ENCODE assay signal across 9 cellular contexts in genomic region chrX:57910287-57910912, GRCh38. TPM values are rescaled to one million over a fixed set of nuclear protein-coding genes. Genes with fewer than 3 reads are reported as not detected.
DNase-seq lines count a peak whose midpoint lies in the region; ATAC-seq and TF ChIP-seq lines count a peak whose summit lies in the region.
"Not testable (repeated sequence)": the region's sequence is repeated elsewhere in the genome, so short reads cannot be mapped to it uniquely, and the experiment has no call there.
"Had no signal": no experiment of that assay in that cellular context is flagged by ENCODE, and none has a peak within 500 bp of the region (broad histone marks: within the 10 kb centered on the region; RNA-seq: fewer than 3 reads in every experiment).

A gene with protein sequence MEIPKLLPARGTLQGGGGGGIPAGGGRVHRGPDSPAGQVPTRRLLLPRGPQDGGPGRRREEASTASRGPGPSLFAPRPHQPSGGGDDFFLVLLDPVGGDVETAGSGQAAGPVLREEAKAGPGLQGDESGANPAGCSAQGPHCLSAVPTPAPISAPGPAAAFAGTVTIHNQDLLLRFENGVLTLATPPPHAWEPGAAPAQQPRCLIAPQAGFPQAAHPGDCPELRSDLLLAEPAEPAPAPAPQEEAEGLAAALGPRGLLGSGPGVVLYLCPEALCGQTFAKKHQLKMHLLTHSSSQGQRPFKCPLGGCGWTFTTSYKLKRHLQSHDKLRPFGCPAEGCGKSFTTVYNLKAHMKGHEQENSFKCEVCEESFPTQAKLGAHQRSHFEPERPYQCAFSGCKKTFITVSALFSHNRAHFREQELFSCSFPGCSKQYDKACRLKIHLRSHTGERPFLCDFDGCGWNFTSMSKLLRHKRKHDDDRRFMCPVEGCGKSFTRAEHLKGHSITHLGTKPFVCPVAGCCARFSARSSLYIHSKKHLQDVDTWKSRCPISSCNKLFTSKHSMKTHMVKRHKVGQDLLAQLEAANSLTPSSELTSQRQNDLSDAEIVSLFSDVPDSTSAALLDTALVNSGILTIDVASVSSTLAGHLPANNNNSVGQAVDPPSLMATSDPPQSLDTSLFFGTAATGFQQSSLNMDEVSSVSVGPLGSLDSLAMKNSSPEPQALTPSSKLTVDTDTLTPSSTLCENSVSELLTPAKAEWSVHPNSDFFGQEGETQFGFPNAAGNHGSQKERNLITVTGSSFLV (minus strand): TSS chrX:57910458. CDS start chrX:57910420, 38 bp downstream.

- not testable (repeated sequence) for H3K9me3 ChIP-seq in A673 (ENCODE audit: low read depth, low read length, poor library complexity, severe bottlenecking); WERI-Rb-1 (ENCODE audit: severe bottlenecking); prostate gland
- peaks cover 16% of the 10 kb centered on the region for H3K9me3 ChIP-seq in iPS-18a (ENCODE audit: control insufficient read depth, low read depth, low read length)

- not testable (repeated sequence) for BruUV-seq in A673 (replicated peaks; lab: Mats Ljungman, UMichigan)

- 0% methylated on average over 6 of the region's 35 CpGs for WGBS in prostate gland

- not testable (repeated sequence) for H3K36me3 ChIP-seq in A673 (ENCODE audit: insufficient read depth, low read length, poor library complexity, severe bottlenecking); WERI-Rb-1; iPS-18a (ENCODE audit: control insufficient read depth, low read depth, low read length); prostate gland

- H3K4me3 ChIP-seq in A673 (ENCODE audit: low read depth, low read length, poor library complexity, severe bottlenecking) (peak within 1 kb of the TSS; percentile 47), WERI-Rb-1 (ENCODE audit: low read depth, low read length) (peak within 1 kb of the TSS; percentile 28), iPS-18a (ENCODE audit: low read length) (peak within 1 kb of the TSS; percentile 49), prostate gland (peak within 1 kb of the TSS; percentile 41)
- peak within 1 kb of the TSS; percentile 49 for H3K4me3 ChIP-seq in Jurkat, Clone E6-1 (ENCODE audit: low read length)

- H3K36me3 Mint-ChIP-seq in central memory CD8-positive, alpha-beta T cell (ENCODE audit: insufficient read depth) = not testable (repeated sequence)

- not testable (repeated sequence) for H3K4me1 ChIP-seq in A673 (ENCODE audit: insufficient read depth, low read length, poor library complexity, severe bottlenecking); iPS-18a (ENCODE audit: control insufficient read depth, low read depth, low read length); prostate gland (replicated peaks)

- not testable (repeated sequence) for H3K27me3 ChIP-seq in A673 (replicated peaks; ENCODE audit: insufficient read depth, low read depth, low read length, poor library complexity); iPS-18a (ENCODE audit: control insufficient read depth, insufficient read depth, low read length); prostate gland (replicated peaks; ENCODE audit: insufficient read depth)
- H3K27me3 ChIP-seq in WERI-Rb-1 (ENCODE audit: insufficient read depth, low read depth, severe bottlenecking) = peaks cover 13% of the 10 kb centered on the region

- intact Hi-C loops in A673 (cut with micrococcal nuclease; ENCODE audit: unreplicated experiment); prostate gland (cut with DNase I): not testable (repeated sequence)

- POLR2A ChIA-PET in A673 (lab: Charles Lee; ENCODE audit: low non-redundant PET) = not testable (repeated sequence)

- peak within 1 kb of the TSS; percentile 67 for H3K27ac ChIP-seq in A673 (ENCODE audit: low read depth, low read length, poor library complexity, severe bottlenecking)
- H3K27ac ChIP-seq in WERI-Rb-1; iPS-18a (ENCODE audit: low read length): not testable (repeated sequence)
- peak within 1 kb of the TSS; percentile 85 to 91 for H3K27ac ChIP-seq in prostate gland

- H3K27ac Mint-ChIP-seq in central memory CD8-positive, alpha-beta T cell (ENCODE audit: low read depth) = peak within 1 kb of the TSS; percentile 87

- not testable (repeated sequence) for H3K9me3 Mint-ChIP-seq in central memory CD8-positive, alpha-beta T cell

- DNase-seq in A673 (ENCODE audit: low spot score); WERI-Rb-1: not testable (repeated sequence)
- DNase-seq in Jurkat, Clone E6-1 (ENCODE audit: low read depth, low spot score) = peak; percentile 2
- DNase-seq in central memory CD8-positive, alpha-beta T cell (ENCODE audit: low spot score in 2 of 2) = peak in 1 of 2 donors; percentile 13
- DNase-seq in prostate gland (ENCODE audit: low spot score) = peak; percentile 4

- not testable (repeated sequence) for TF ChIP-seq POLR2A in prostate gland (IDR thresholded peaks at IDR 0.05)

- not testable (repeated sequence) for TF ChIP-seq CTCF in A673 (conservative IDR thresholded peaks at IDR 0.05; ENCODE audit: low read depth, low read length); WERI-Rb-1 (IDR thresholded peaks at IDR 0.05; ENCODE audit: low read depth, low read length); prostate gland (IDR thresholded peaks at IDR 0.05)

- ATAC-seq in GM18870 (IDR thresholded peaks at IDR 0.05; ENCODE audit: unreplicated experiment) = peak; percentile 59
- peak; percentile 59 for ATAC-seq in HG02623 (IDR thresholded peaks at IDR 0.05; ENCODE audit: unreplicated experiment)
- peak; percentile 73 for ATAC-seq in central memory CD8-positive, alpha-beta T cell (replicated peaks; ENCODE audit: extremely low read depth, poor library complexity, severe bottlenecking)

- H3K4me1 Mint-ChIP-seq in central memory CD8-positive, alpha-beta T cell = peaks cover 21% of the 10 kb centered on the region

- peak within 1 kb of the TSS; percentile 28 for H3K9ac ChIP-seq in iPS-18a (ENCODE audit: low read length)

- H3K27me3 Mint-ChIP-seq in central memory CD8-positive, alpha-beta T cell = not testable (repeated sequence)

- peak within 1 kb of the TSS; percentile 69 for H3K4me3 Mint-ChIP-seq in central memory CD8-positive, alpha-beta T cell

- CTCF ChIA-PET in A673 (lab: Charles Lee) = not testable (repeated sequence)

RNA-seq across cellular contexts. Expression of the gene that starts here (rescaled TPM):
- total RNA-seq in A673 (2021) (5.3 and 5.6 TPM in 2 replicates), prostate gland (1 to 10 TPM; 7.4 to 8.7 TPM)
- 0.27 TPM for polyA plus RNA-seq in Jurkat, Clone E6-1 (2012; ENCODE audit: insufficient read depth, insufficient read length)
- total RNA-seq: chondrocyte had no signal
